ENCODE assay signal across 23 cellular contexts in genomic region chr10:124512040-124512428, GRCh38.
"Had no signal": no experiment of that assay in that cellular context is flagged by ENCODE, and none has a peak within 500 bp of the region (broad histone marks: within the 10 kb centered on the region; RNA-seq: fewer than 3 reads in every experiment).

No MANE protein-coding gene starts in this region.

- H3K4me3 ChIP-seq: breast epithelium, K562 had no signal

- ATAC-seq: K562, PC-3, T-cell had no signal

- DNase-seq: activated CD4-positive, alpha-beta T cell treated with anti-CD3 and anti-CD28 coated beads, Interleukin-2, amount 50 U/mL, for 4 hours; activated CD8-positive, alpha-beta memory T cell treated with anti-CD3 and anti-CD28 coated beads for 24 hours; activated gamma-delta T cell treated with Interleukin-2 at 50 U/mL for 16 hours; activated naive CD4-positive, alpha-beta T cell treated with anti-CD3 and anti-CD28 coated beads, Interleukin-2, amount 10 ng/mL, durations not matched to agents 7 days and 5 days; activated naive CD8-positive, alpha-beta T cell treated with anti-CD3 and anti-CD28 coated beads, Interleukin-2, amount 10 ng/mL, durations not matched to agents 7 days and 5 days; activated T-cell treated with anti-CD3 and anti-CD28 coated beads for 4 hours; Karpas-422; MM.1S; NCI-H1105; NCI-H1436; NCI-H1694 treated with DMSO at 0.1 percent for 48 hours; NCI-H2029 treated with DMSO at 0.1 percent for 48 hours; NCI-H345; NCI-H510A; NCI-H526 treated with DMSO at 0.1 percent for 48 hours; NCI-H82; NK-92 treated with Interleukin-12 subunit alpha and Interleukin-12 subunit beta, amount 100 ng/mL, for 24 hours; PC-3; SHP77 treated with DMSO at 0.1 percent for 48 hours; T-cell had no signal

- H3K27me3 ChIP-seq: breast epithelium had no signal

- FAIRE-seq: K562 had no signal

- H3K27ac ChIP-seq: breast epithelium, VCaP had no signal

- H3K36me3 ChIP-seq: breast epithelium had no signal

- H3K9me3 ChIP-seq: breast epithelium had no signal

- H3K4me1 ChIP-seq: breast epithelium had no signal
